ENCODE assay signal across 8 cellular contexts in genomic region chr17:38735161-38735997, GRCh38. TPM values are rescaled to one million over a fixed set of nuclear protein-coding genes. Genes with fewer than 3 reads are reported as not detected.
DNase-seq lines count a peak whose midpoint lies in the region; ATAC-seq and TF ChIP-seq lines count a peak whose summit lies in the region.

No MANE protein-coding gene starts in this region.

- ATAC-seq in Panc1: peak; percentile 31
- no peak for ATAC-seq in HG02840 (IDR thresholded peaks at IDR 0.05; ENCODE audit: low FRiP score, unreplicated experiment)
- ATAC-seq in GM19328 (IDR thresholded peaks at IDR 0.05; ENCODE audit: unreplicated experiment): no peak

- H3K36me3 ChIP-seq in Panc1 (ENCODE audit: control insufficient read depth, insufficient read depth, low read length): no peaks in the 10 kb centered on the region; the same call in 1 of the 2 replicates

- H3K27ac ChIP-seq in Panc1 (ENCODE audit: low read length): peak overlapping the region; percentile 51; the same call in 1 of the 2 replicates

- no peaks in the 10 kb centered on the region for H3K9me3 ChIP-seq in Panc1 (ENCODE audit: control insufficient read depth, insufficient read depth, low read depth, low read length)

- BruUV-seq in Panc1 (replicated peaks; lab: Mats Ljungman, UMichigan): no TSS peak

- intact Hi-C loops in Panc1 (cut with micrococcal nuclease; ENCODE audit: unreplicated experiment): no loop called here

- peaks cover 35% of the 10 kb centered on the region for H3K4me1 ChIP-seq in Panc1 (ENCODE audit: control insufficient read depth, insufficient read depth, low read length)

- TF ChIP-seq CTCF in Panc1 (IDR thresholded peaks at IDR 0.05) (peak; percentile 85), retinal pigment epithelial cell (conservative IDR thresholded peaks at IDR 0.05; ENCODE audit: low read depth, low read length) (peak; percentile 91)

- DNase-seq in activated gamma-delta T cell treated with Interleukin-2 at 50 U/mL for 16 hours: peak; percentile 82
- no peak for DNase-seq in activated gamma-delta T cell (lab: John Stamatoyannopoulos, UW)
- DNase-seq in Panc1 (ENCODE audit: low read depth, low spot score): no peak
- peak; percentile 75 for DNase-seq in activated gamma-delta T cell treated with anti-CD3 and anti-CD28 coated beads, Interleukin-2, amount 50 U/mL, for 16 hours (ENCODE audit: low read depth)
- DNase-seq in glomerular visceral epithelial cell (ENCODE audit: extremely low spot score): peak; percentile 56
- DNase-seq in retinal pigment epithelial cell (ENCODE audit: low read depth): no peak

- in situ Hi-C loops in Panc1 (cut with HindIII; ENCODE audit: low pct_unique_long_range_greater_than_20kb, low sequenced_read_pairs): no loop called here

- no peak overlapping the region for H3K4me3 ChIP-seq in Panc1 (ENCODE audit: low read depth in 2 of 2, low read length in 2 of 2)
- no peak overlapping the region for H3K4me3 ChIP-seq in retinal pigment epithelial cell (ENCODE audit: low read length)

- POLR2A ChIA-PET in Panc1 (lab: Charles Lee): no interaction called here

- CTCF ChIA-PET in Panc1 (lab: Charles Lee): interaction anchor here (0.6 to 1.2 kb wide), 8 partner anchors 27 to 187 kb away, joined by 3 to 12 read pairs (median 8); partner anchors contain the start of gene EPOP

- no peaks in the 10 kb centered on the region for H3K27me3 ChIP-seq in Panc1 (ENCODE audit: control insufficient read depth, insufficient read depth, low read length)

RNA-seq across cellular contexts. Expression of gene CISD3, which starts 5.2 kb away (rescaled TPM):
- 45.0 TPM for total RNA-seq in Panc1 (2021; ENCODE audit: unreplicated experiment)
- polyA plus RNA-seq in Panc1 (2012; ENCODE audit: insufficient read length): 39.3 TPM

RNA-seq across cellular contexts. Expression of gene PCGF2, which starts 12.8 kb away (rescaled TPM):
- total RNA-seq in Panc1 (2021; ENCODE audit: unreplicated experiment): 43.9 TPM
- polyA plus RNA-seq in Panc1 (2012; ENCODE audit: insufficient read length): 64.8 TPM

RNA-seq across cellular contexts. Expression of gene PSMB3, which starts 17.2 kb away (rescaled TPM):
- 233 TPM for total RNA-seq in Panc1 (2021; ENCODE audit: unreplicated experiment)
- polyA plus RNA-seq in Panc1 (2012; ENCODE audit: insufficient read length): 236 TPM

RNA-seq across cellular contexts. Expression of gene MLLT6, which starts 30.3 kb away (rescaled TPM):
- 50.6 TPM for total RNA-seq in Panc1 (2021; ENCODE audit: unreplicated experiment)
- polyA plus RNA-seq in Panc1 (2012; ENCODE audit: insufficient read length): 38.4 TPM

Comparison
In these comparisons a context has a peak if more than half of its experiments do, and no peak if none do; other contexts are left out.
1. DNase-seq: peak in activated gamma-delta T cell treated with Interleukin-2 at 50 U/mL for 16 hours (single experiment), activated gamma-delta T cell treated with anti-CD3 and anti-CD28 coated beads, Interleukin-2, amount 50 U/mL, for 16 hours (single experiment) and glomerular visceral epithelial cell (single experiment); none in activated gamma-delta T cell (single experiment), Panc1 (single experiment) and retinal pigment epithelial cell (single experiment).